22 cellular contexts compared by ENCODE assay signal in the genomic region with DNA sequence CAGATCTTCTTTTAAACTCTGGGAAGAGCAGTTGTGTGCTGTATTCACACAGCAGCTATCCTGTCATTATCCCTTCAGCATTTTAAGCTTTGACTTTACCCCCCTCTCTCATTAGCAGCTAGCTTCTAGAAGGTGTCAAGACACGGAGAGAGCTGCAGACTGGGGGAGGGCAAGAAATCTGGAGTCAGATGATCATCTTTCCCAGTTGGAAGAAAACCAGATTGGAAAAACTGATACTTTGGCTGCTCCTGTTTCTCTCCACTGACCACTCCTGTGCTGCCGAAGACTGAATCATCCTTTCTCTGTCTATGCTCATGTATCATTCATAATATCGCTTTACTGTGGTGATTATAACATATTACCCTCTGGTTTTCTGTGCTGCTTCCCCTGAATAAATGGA.
DNase-seq lines count a peak whose midpoint lies in the region; ATAC-seq, FAIRE-seq and TF ChIP-seq lines count a peak whose summit lies in the region.
"Had no signal": no experiment of that assay in that cellular context is flagged by ENCODE, and none has a peak within 500 bp of the region (broad histone marks: within the 10 kb centered on the region; RNA-seq: fewer than 3 reads in every experiment).

No MANE protein-coding gene starts in this region.

- H3K23ac ChIP-seq in mesendoderm (ENCODE audit: low read length), result no peak overlapping the region

- H3K79me1 ChIP-seq in mesendoderm (ENCODE audit: low read length), result no peaks in the 10 kb centered on the region

- H3K27ac ChIP-seq in mesendoderm (ENCODE audit: low read depth, low read length), result no peak overlapping the region
- H3K27ac ChIP-seq: 22Rv1; A549; BLaER1 treated with 17β-estradiol and CSF1 and Interleukin-3, amounts not matched to agents 10 nM and 100 nM; C4-2B had no signal

- peak; percentile 81 for FAIRE-seq in bronchial epithelial cell (lab: Jason Lieb, UNC)
- FAIRE-seq: A549, D721Med, GM12878, GM12892, GM18507 had no signal

- no peak overlapping the region for H2AK5ac ChIP-seq in mesendoderm (ENCODE audit: low read length)

- H3K79me2 ChIP-seq in mesendoderm (ENCODE audit: control insufficient read depth, insufficient read depth, low read length), result no peaks in the 10 kb centered on the region

- intact Hi-C loops in mucosa of descending colon (cut with DNase I, micrococcal nuclease), result no loop called here

- H4K8ac ChIP-seq in mesendoderm (ENCODE audit: low read depth, low read length), result no peak overlapping the region

- H3K18ac ChIP-seq in mesendoderm (ENCODE audit: low read length), result no peak overlapping the region

- no CpG with 5 or more reads among the region's 3 CpGs for WGBS in mesendoderm (ENCODE audit: extremely low coverage, insufficient coverage, low lambda C conversion rate)

- no peak overlapping the region for H3K56ac ChIP-seq in mesendoderm (ENCODE audit: low read length)

- H3K9me3 ChIP-seq in mucosa of descending colon, result no peaks in the 10 kb centered on the region
- H3K9me3 ChIP-seq: A549; BLaER1 treated with 17β-estradiol and CSF1 and Interleukin-3, amounts not matched to agents 10 nM and 100 nM; Caco-2 had no signal

- H4K5ac ChIP-seq in mesendoderm (ENCODE audit: low read length), result no peak overlapping the region

- H2BK120ac ChIP-seq in mesendoderm (ENCODE audit: low read depth, low read length), result no peak overlapping the region

- no peak for TF ChIP-seq CTCF in bronchial epithelial cell (IDR thresholded peaks at IDR 0.05; ENCODE audit: insufficient read depth, low read length, severe bottlenecking)
- TF ChIP-seq CTCF in mucosa of descending colon (IDR thresholded peaks at IDR 0.05), result no peak

- H3K9ac ChIP-seq in mesendoderm (ENCODE audit: low read length), result no peak overlapping the region
- H3K9ac ChIP-seq: BLaER1 treated with 17β-estradiol and CSF1 and Interleukin-3, amounts not matched to agents 10 nM and 100 nM had no signal

- H3K4me1 ChIP-seq in mesendoderm (ENCODE audit: control insufficient read depth, low read depth, low read length) (no peaks in the 10 kb centered on the region), mucosa of descending colon (ENCODE audit: low read depth) (no peaks in the 10 kb centered on the region)
- H3K4me1 ChIP-seq: A549; BLaER1 treated with 17β-estradiol and CSF1 and Interleukin-3, amounts not matched to agents 10 nM and 100 nM; Caco-2 had no signal

- no peak overlapping the region for H2BK5ac ChIP-seq in mesendoderm (ENCODE audit: low read length)

- ATAC-seq in HG02763 (IDR thresholded peaks at IDR 0.05; ENCODE audit: unreplicated experiment) (no peak), mucosa of descending colon (no peak)
- ATAC-seq: A549; CD8-positive, alpha-beta T cell; GM12878 had no signal

- H3K27me3 ChIP-seq in bronchial epithelial cell (ENCODE audit: control insufficient read depth, insufficient read depth, low read length) (no peaks in the 10 kb centered on the region), mesendoderm (ENCODE audit: insufficient read depth, low read length, poor library complexity) (no peaks in the 10 kb centered on the region)
- H3K27me3 ChIP-seq: BLaER1 treated with 17β-estradiol and CSF1 and Interleukin-3, amounts not matched to agents 10 nM and 100 nM had no signal

- H3K36me3 ChIP-seq in bronchial epithelial cell (ENCODE audit: control insufficient read depth, insufficient read depth, low read length) (no peaks in the 10 kb centered on the region), mesendoderm (ENCODE audit: control insufficient read depth, insufficient read depth, low read length) (no peaks in the 10 kb centered on the region), mucosa of descending colon (ENCODE audit: low read depth) (no peaks in the 10 kb centered on the region)
- H3K36me3 ChIP-seq: BLaER1 treated with 17β-estradiol and CSF1 and Interleukin-3, amounts not matched to agents 10 nM and 100 nM had no signal

- H3K4ac ChIP-seq in mesendoderm (ENCODE audit: low read depth, low read length), result no peak overlapping the region

- no peak overlapping the region for H2BK15ac ChIP-seq in mesendoderm (replicated peaks; ENCODE audit: low read depth)

- no peak overlapping the region for H3K4me2 ChIP-seq in mesendoderm (ENCODE audit: low read length)
- H3K4me2 ChIP-seq: A549; BLaER1 treated with 17β-estradiol and CSF1 and Interleukin-3, amounts not matched to agents 10 nM and 100 nM had no signal

- H3K4me3 ChIP-seq in bronchial epithelial cell (ENCODE audit: low read depth, low read length), result no peak overlapping the region
- no peak overlapping the region for H3K4me3 ChIP-seq in mesendoderm (ENCODE audit: low read length)
- no peak overlapping the region for H3K4me3 ChIP-seq in mucosa of descending colon
- H3K4me3 ChIP-seq: A549; BLaER1 treated with 17β-estradiol and CSF1 and Interleukin-3, amounts not matched to agents 10 nM and 100 nM; GM12878 had no signal

- DNase-seq in DMS 273 (lab: John Stamatoyannopoulos, UW; ENCODE audit: unreplicated experiment), result peak; percentile 25
- DNase-seq in DMS 273 treated with DMSO at 0.1 percent for 48 hours (lab: John Stamatoyannopoulos, UW), result no peak
- DNase-seq in bronchial epithelial cell (ENCODE audit: low read depth), result no peak
- DNase-seq in mesendoderm, result peak; percentile 11
- no peak for DNase-seq in NCI-H748 (lab: John Stamatoyannopoulos, UW; ENCODE audit: unreplicated experiment)
- no peak for DNase-seq in mucosa of descending colon
- DNase-seq: AML-193; Caco-2; Calu3; CD4-positive, alpha-beta T cell; CD8-positive, alpha-beta T cell; DMS79 treated with DMSO at 0.1 percent for 48 hours; GDM1 had no signal

Comparison
In these comparisons a context has a peak if more than half of its experiments do, and no peak if none do; other contexts are left out.
1. DNase-seq: peak in DMS 273 (single experiment) and mesendoderm (single experiment); none in DMS 273 treated with DMSO at 0.1 percent for 48 hours (single experiment), bronchial epithelial cell (single experiment), NCI-H748 (single experiment) and mucosa of descending colon (0 of 3).